In genomic region chr1:41286486-41286885, GRCh38 we compare ENCODE assay signal across 1 cellular context.
TF ChIP-seq lines count a peak whose summit lies in the region.

No MANE protein-coding gene starts in this region.

TF ChIP-seq in GM23338, 12 proteins besides CTCF, POLR2A, EP300 and RAD21 (continued from another document):
- TF ChIP-seq REST (IDR thresholded peaks at IDR 0.05; ENCODE audit: unreplicated experiment) (no peak), CREB1 (CRISPR knock-in tag; IDR thresholded peaks at IDR 0.05; ENCODE audit: low read depth) (no peak), ETS1 (IDR thresholded peaks at IDR 0.05) (no peak), ZNF114 (CRISPR knock-in tag; IDR thresholded peaks at IDR 0.05) (no peak), POLR2AphosphoS5 (IDR thresholded peaks at IDR 0.05; ENCODE audit: low read depth) (no peak), JUNB (IDR thresholded peaks at IDR 0.05; ENCODE audit: unreplicated experiment) (no peak), EZH2phosphoT487 (IDR thresholded peaks at IDR 0.05; ENCODE audit: unreplicated experiment) (no peak), ZNF331 (CRISPR knock-in tag; IDR thresholded peaks at IDR 0.05; ENCODE audit: low read depth) (no peak)
